In genomic region chr20:44404204-44405181, GRCh38 we compare ENCODE assay signal across 1 cellular context.
TF ChIP-seq lines count a peak whose summit lies in the region.

No MANE protein-coding gene starts in this region.

TF ChIP-seq in HepG2, 621 proteins besides CTCF, POLR2A, EP300 and RAD21 (continued from another document and continues in another):
- TF ChIP-seq ZNF275 (CRISPR knock-in tag; IDR thresholded peaks at IDR 0.05; ENCODE audit: borderline replicate concordance) (0 out of 2 replicates have a peak, but pooled peaks have one; percentile 45), MXD4 (CRISPR knock-in tag; IDR thresholded peaks at IDR 0.05) (peak; percentile 40; the same call in 1 of the 2 replicates), DNMT1 (CRISPR knock-in tag; IDR thresholded peaks at IDR 0.05) (no peak), ZNF776 (CRISPR knock-in tag; IDR thresholded peaks at IDR 0.05) (0 out of 2 replicates have a peak, but pooled peaks have one; percentile 19), SRSF9 (IDR thresholded peaks at IDR 0.05; ENCODE audit: borderline replicate concordance, insufficient read depth, low read depth, low read length, poor library complexity, severe bottlenecking) (no peak), ZNF619 (CRISPR knock-in tag; IDR thresholded peaks at IDR 0.05) (peak; percentile 35; the same call in 1 of the 2 replicates), GPBP1L1 (CRISPR knock-in tag; IDR thresholded peaks at IDR 0.05) (no peak), ZNF407 (CRISPR knock-in tag; IDR thresholded peaks at IDR 0.05; ENCODE audit: not compliant biosample characterization) (no peak), ZNF749 (CRISPR knock-in tag; IDR thresholded peaks at IDR 0.05; ENCODE audit: borderline replicate concordance) (0 out of 2 replicates have a peak, but pooled peaks have one; percentile 56), ZNF552 (CRISPR knock-in tag; IDR thresholded peaks at IDR 0.05; ENCODE audit: borderline replicate concordance) (no peak), ZNF563 (CRISPR knock-in tag; IDR thresholded peaks at IDR 0.05) (no peak), ZNF225 (CRISPR knock-in tag; IDR thresholded peaks at IDR 0.05) (peak; percentile 27; the same call in 1 of the 2 replicates), ZNF589 (CRISPR knock-in tag; conservative IDR thresholded peaks at IDR 0.05) (peak; percentile 97), REXO4 (CRISPR knock-in tag; IDR thresholded peaks at IDR 0.05; ENCODE audit: borderline replicate concordance) (no peak), SMC3 (IDR thresholded peaks at IDR 0.05; ENCODE audit: low read length) (no peak), RBM39 (IDR thresholded peaks at IDR 0.05; ENCODE audit: low read depth, low read length, poor library complexity, severe bottlenecking) (peak; percentile 1), RBFOX2 (IDR thresholded peaks at IDR 0.05; ENCODE audit: low read depth, low read length) (peak; percentile 76), KIAA2018 (CRISPR knock-in tag; IDR thresholded peaks at IDR 0.05; ENCODE audit: borderline replicate concordance) (no peak), HOXA9 (CRISPR knock-in tag; IDR thresholded peaks at IDR 0.05; ENCODE audit: borderline replicate concordance) (peak; percentile 75; the same call in 1 of the 2 replicates), CEBPZ (IDR thresholded peaks at IDR 0.05; ENCODE audit: low read length) (no peak), IKZF1 (IDR thresholded peaks at IDR 0.05) (no peak), ZSCAN31 (CRISPR knock-in tag; IDR thresholded peaks at IDR 0.05; ENCODE audit: low read depth) (peak; percentile 58; the same call in 1 of the 2 replicates), PLRG1 (conservative IDR thresholded peaks at IDR 0.05) (no peak), KLF15 (CRISPR knock-in tag; IDR thresholded peaks at IDR 0.05; ENCODE audit: borderline replicate concordance) (no peak), ZBTB44 (CRISPR knock-in tag; IDR thresholded peaks at IDR 0.05) (no peak), CBX2 (IDR thresholded peaks at IDR 0.05; ENCODE audit: low read depth, low read length) (no peak), CBX2 (CRISPR knock-in tag; IDR thresholded peaks at IDR 0.05; ENCODE audit: low read depth) (no peak), RBAK (CRISPR knock-in tag; IDR thresholded peaks at IDR 0.05) (no peak), ZNF674 (CRISPR knock-in tag; IDR thresholded peaks at IDR 0.05; ENCODE audit: low read depth) (no peak), RFX1 (IDR thresholded peaks at IDR 0.05) (no peak), GABPB1 (CRISPR knock-in tag; IDR thresholded peaks at IDR 0.05) (no peak)
